In genomic region chr12:122974274-122974891, GRCh38 we compare ENCODE assay signal across 8 cellular contexts. TPM values are rescaled to one million over a fixed set of nuclear protein-coding genes. Genes with fewer than 3 reads are reported as not detected.
DNase-seq lines count a peak whose midpoint lies in the region; ATAC-seq and TF ChIP-seq lines count a peak whose summit lies in the region.

No MANE protein-coding gene starts in this region.

- peak overlapping the region; percentile 96 for H3K27ac Mint-ChIP-seq in central memory CD8-positive, alpha-beta T cell (ENCODE audit: low read depth)

- DNase-seq in AG09319 (ENCODE audit: extremely low read depth, low read depth), result peak; percentile 93
- peak; percentile 98 for DNase-seq in NCI-H345 treated with DMSO at 0.1 percent for 48 hours (lab: John Stamatoyannopoulos, UW; ENCODE audit: unreplicated experiment)
- peak; percentile 99 for DNase-seq in activated CD4-positive, CD25-positive, alpha-beta regulatory T cell treated with anti-CD3 and anti-CD28 coated beads, Interleukin-2, amount 50 U/mL, for 16 hours (ENCODE audit: low read depth, low spot score)
- DNase-seq in central memory CD8-positive, alpha-beta T cell (ENCODE audit: low spot score in 2 of 2), result peak; percentile 97 to 98
- peak; percentile 99 for DNase-seq in iris pigment epithelial cell (ENCODE audit: low read depth)
- DNase-seq in spleen, result peak; percentile 99

- peak overlapping the region; percentile 97 to 100 (median 99) for H3K27ac ChIP-seq in spleen

- H3K4me3 Mint-ChIP-seq in central memory CD8-positive, alpha-beta T cell, result peak overlapping the region; percentile 97

- peaks cover 20 to 51% (median 47%) of the 10 kb centered on the region in 6 donors for H3K4me1 ChIP-seq in spleen

- H3K4me3 ChIP-seq in spleen, result peak overlapping the region; percentile 95 to 100 (median 98)

- no peaks in the 10 kb centered on the region for H3K27me3 Mint-ChIP-seq in central memory CD8-positive, alpha-beta T cell

- 0 to 1% (median 0%) methylated on average over 28 to 32 of the region's 32 CpGs for WGBS in spleen, 5 donors

- ATAC-seq in GM19035 (IDR thresholded peaks at IDR 0.05; ENCODE audit: unreplicated experiment) (peak; percentile 78), HG03342 (IDR thresholded peaks at IDR 0.05; ENCODE audit: unreplicated experiment) (peak; percentile 75)
- ATAC-seq in central memory CD8-positive, alpha-beta T cell (replicated peaks; ENCODE audit: extremely low read depth, poor library complexity, severe bottlenecking), result peak; percentile 91

- no peaks in the 10 kb centered on the region for H3K9me3 Mint-ChIP-seq in central memory CD8-positive, alpha-beta T cell

- no peaks in the 10 kb centered on the region for H3K9me3 ChIP-seq in spleen

- H3K27me3 ChIP-seq in spleen (replicated peaks in 1 of 7), result no peaks in the 10 kb centered on the region

- H3K4me1 Mint-ChIP-seq in central memory CD8-positive, alpha-beta T cell, result peaks cover 11% of the 10 kb centered on the region

- TF ChIP-seq CTCF in AG09319 (IDR thresholded peaks at IDR 0.05; ENCODE audit: low read depth, low read length), result no peak
- TF ChIP-seq CTCF in spleen (IDR thresholded peaks at IDR 0.05 in 8 of 11, conservative IDR thresholded peaks at IDR 0.05 in 3 of 11), result peak in 2 of 11 experiments; percentile 4 to 6

- intact Hi-C loops in spleen (cut with DNase I; ENCODE audit: low total_unique reads), result no loop called here

- H3K36me3 Mint-ChIP-seq in central memory CD8-positive, alpha-beta T cell (ENCODE audit: insufficient read depth), result peaks cover 12% of the 10 kb centered on the region

- peak in 1 of 3 donors; percentile 78 for TF ChIP-seq POLR2A in spleen (IDR thresholded peaks at IDR 0.05)

- H3K36me3 ChIP-seq in spleen, result peaks cover 0 to 28% (median 3%) of the 10 kb centered on the region in 6 donors

RNA-seq across cellular contexts. Expression of gene OGFOD2, which starts 0.7 kb away (rescaled TPM):
- total RNA-seq in spleen, result 10 to 100 TPM in 6 of 7 donors, 1 to 10 TPM in 1; 9.5 to 24.7 (median 20.4) TPM
- 10 to 100 TPM; 18.5 to 32.3 (median 28.1) TPM for polyA plus RNA-seq in spleen

RNA-seq across cellular contexts. Expression of gene ARL6IP4, which starts 6.1 kb away (rescaled TPM):
- 100 to 1,000 TPM; 150 to 202 (median 181) TPM for total RNA-seq in spleen
- polyA plus RNA-seq in spleen, result 100 to 1,000 TPM; 308 to 419 (median 377) TPM

RNA-seq across cellular contexts. Expression of gene ABCB9, which starts 8.1 kb away (rescaled TPM):
- 1 to 10 TPM; 4.1 to 6.2 (median 5.5) TPM for total RNA-seq in spleen
- polyA plus RNA-seq in spleen, result 1 to 10 TPM; 1.5 to 2.8 (median 1.7) TPM

Comparison
In these comparisons a context has a peak if more than half of its experiments do, and no peak if none do; other contexts are left out.
1. Peak in every context shown above with its lines: DNase-seq, ATAC-seq, H3K4me3 ChIP-seq and H3K27ac ChIP-seq.